9 cellular contexts compared by ENCODE assay signal in the genomic region with DNA sequence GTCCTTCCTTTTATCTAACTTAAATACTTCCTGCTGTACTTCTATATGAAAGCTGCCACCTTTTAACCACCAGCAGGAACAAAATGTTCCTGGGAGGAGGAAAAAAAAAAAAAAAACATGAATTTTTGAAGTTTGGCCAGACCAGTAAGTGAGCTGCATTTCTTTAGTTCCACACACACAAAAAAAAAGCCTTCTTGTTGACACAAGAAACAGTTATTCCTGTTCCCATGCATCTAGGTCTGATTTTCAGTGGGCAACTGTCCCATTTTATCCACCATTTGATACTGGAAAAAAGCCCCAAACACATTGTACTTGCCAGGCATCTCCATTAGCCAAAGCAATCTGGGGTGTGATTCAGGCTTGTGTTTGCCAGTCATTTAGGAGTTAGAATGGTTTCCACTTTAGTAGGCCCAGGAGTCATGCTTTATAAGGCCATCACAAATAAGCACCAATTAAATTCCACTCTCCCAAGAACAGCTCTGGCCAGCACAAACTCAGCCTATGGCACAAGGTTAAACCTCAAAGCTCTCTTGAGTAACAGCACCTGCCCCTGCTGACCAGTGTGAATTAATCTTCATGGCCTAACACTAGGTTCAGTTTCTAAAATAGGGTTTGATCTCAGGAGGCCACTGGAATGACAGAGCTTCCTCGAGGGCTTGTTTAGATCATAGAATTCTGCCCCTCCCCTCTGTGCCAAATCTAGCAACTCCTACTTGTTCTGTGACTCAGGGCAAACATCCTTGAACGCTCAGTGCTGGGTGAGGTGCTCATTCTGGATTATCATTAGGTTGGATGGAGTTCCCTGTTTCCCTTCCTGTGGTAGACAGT.
DNase-seq lines count a peak whose midpoint lies in the region; ATAC-seq, FAIRE-seq and TF ChIP-seq lines count a peak whose summit lies in the region.
"Had no signal": no experiment of that assay in that cellular context is flagged by ENCODE, and none has a peak within 500 bp of the region (broad histone marks: within the 10 kb centered on the region; RNA-seq: fewer than 3 reads in every experiment).

No MANE protein-coding gene starts in this region.

- H3K9me3 ChIP-seq in tibial artery, result no peaks in the 10 kb centered on the region

- H3K4me3 ChIP-seq in tibial artery, result no peak overlapping the region

- ATAC-seq in GM21576 (IDR thresholded peaks at IDR 0.05; ENCODE audit: unreplicated experiment), result no peak

- in situ Hi-C loops in G401 (cut with HindIII; ENCODE audit: low sequenced_read_pairs), result no loop called here

- peak in 1 of 2 experiments; percentile 19 for TF ChIP-seq CTCF in tibial artery (IDR thresholded peaks at IDR 0.05)

- H3K27me3 ChIP-seq in tibial artery, result no peaks in the 10 kb centered on the region

- intact Hi-C loops in tibial artery (cut with DNase I; ENCODE audit: low total_unique reads), result loop anchor here (2.0 kb wide), 1 partner anchor 47 kb away; no protein-coding TSS in a partner anchor

- H3K27ac ChIP-seq in tibial artery, result peak overlapping the region; percentile 89 to 92

- H3K4me1 ChIP-seq in tibial artery, result peaks cover 0 to 51% (median 36%) of the 10 kb centered on the region in 4 donors

- peak; percentile 71 for FAIRE-seq in islet of Langerhans (lab: Jason Lieb, UNC)

- peak; percentile 8 for DNase-seq in DMS 273 (lab: John Stamatoyannopoulos, UW; ENCODE audit: unreplicated experiment)
- no peak for DNase-seq in DMS 273 treated with DMSO at 0.1 percent for 48 hours (lab: John Stamatoyannopoulos, UW)
- peak; percentile 80 for DNase-seq in amniotic stem cell (lab: John Stamatoyannopoulos, UW)
- DNase-seq in tibial artery, result peak; percentile 81 to 91
- no peak for DNase-seq in hippocampal formation (lab: John Stamatoyannopoulos, UW)
- no peak for DNase-seq in G401 (ENCODE audit: low spot score)
- DNase-seq: 8988T had no signal

- H3K36me3 ChIP-seq in tibial artery, result no peaks in the 10 kb centered on the region

Comparison
In these comparisons a context has a peak if more than half of its experiments do, and no peak if none do; other contexts are left out.
1. DNase-seq: peak in DMS 273 (single experiment), amniotic stem cell (single experiment) and tibial artery (2 of 2); none in DMS 273 treated with DMSO at 0.1 percent for 48 hours (single experiment), hippocampal formation (0 of 2) and G401 (single experiment).